ENCODE assay signal across 8 cellular contexts in the genomic region with DNA sequence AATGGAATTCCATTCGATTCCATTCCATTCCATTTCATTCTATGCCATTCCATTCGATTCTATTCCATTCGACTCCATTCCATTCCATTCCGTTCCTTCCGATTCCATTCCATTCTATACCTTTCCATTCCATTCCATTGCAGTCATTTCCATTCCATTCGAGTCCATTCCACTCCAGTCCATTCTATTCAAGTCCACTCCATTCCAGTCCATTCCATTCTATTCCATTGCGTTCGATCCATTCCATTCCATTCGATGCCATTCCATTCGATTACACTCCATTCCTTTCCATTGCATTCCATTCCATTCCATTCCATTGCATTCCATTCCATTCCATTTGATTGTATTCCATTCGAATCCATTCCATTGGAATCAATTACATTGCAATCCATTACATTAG.
"Had no signal": no experiment of that assay in that cellular context is flagged by ENCODE, and none has a peak within 500 bp of the region (broad histone marks: within the 10 kb centered on the region; RNA-seq: fewer than 3 reads in every experiment).

No MANE protein-coding gene starts in this region.

- H3K36me3 ChIP-seq: HAP-1 had no signal

- H2AFZ ChIP-seq: GM23338 had no signal

- DNase-seq: H7, HFFc6, KBM-7 had no signal

- H3K4me1 ChIP-seq: HAP-1 had no signal

- FAIRE-seq: HTR-8/SVneo had no signal

- H3K4me3 Mint-ChIP-seq: GM23338, HFFc6 had no signal

- H3K27ac ChIP-seq: KMS-11 had no signal

- H3K4me2 ChIP-seq: GM23338, KMS-11 had no signal

- H3K4me1 Mint-ChIP-seq: GM23338 had no signal

- H3K27ac Mint-ChIP-seq: GM23338, HFFc6 had no signal

- H3K4me3 ChIP-seq: GM23338, HAP-1 had no signal

- H3K9ac ChIP-seq: KMS-11 had no signal

- ATAC-seq: GM23338, HCT116 had no signal
